8 cellular contexts compared by ENCODE assay signal in the genomic region with DNA sequence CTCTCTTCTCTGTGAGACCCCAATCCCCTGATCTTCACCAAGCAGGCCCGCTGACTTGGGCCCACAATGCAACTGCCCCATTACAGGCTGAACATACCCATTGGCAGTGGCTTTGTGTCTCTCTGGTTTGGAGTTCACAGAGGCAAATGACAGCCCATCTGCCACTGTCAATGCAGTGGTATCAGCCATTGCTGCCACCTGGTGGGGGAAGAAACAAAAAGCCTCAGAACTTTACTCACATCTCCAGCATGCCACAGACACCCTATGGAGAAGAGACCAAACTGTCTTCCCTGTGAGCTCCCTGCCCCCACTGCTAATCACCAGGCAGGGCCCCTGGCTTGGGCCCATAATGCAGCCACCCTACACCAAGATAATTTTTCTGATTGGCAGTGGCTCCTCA.
A peak's percentile ranks its signal among the peaks of the same experiment; 100 is the strongest.
DNase-seq lines count a peak whose midpoint lies in the region; TF ChIP-seq lines count a peak whose summit lies in the region.

No MANE protein-coding gene starts in this region.

- DNase-seq in stimulated activated CD4-positive, alpha-beta T cell treated with anti-CD3 and anti-CD28 coated beads, Interleukin-15, amount 100 ng/mL, for 24 hours, result peak; percentile 22
- no peak for DNase-seq in stimulated activated CD4-positive, alpha-beta T cell treated with anti-CD3 and anti-CD28 coated beads, Interleukin-4, amount 100 ng/mL, for 4 hours
- DNase-seq in NCI-H524 treated with DMSO at 0.1 percent for 48 hours (lab: John Stamatoyannopoulos, UW) (peak; percentile 7), cerebellum (ENCODE audit: low spot score) (peak; percentile 6), cortex of kidney (lab: John Stamatoyannopoulos, UW) (no peak), NCI-H2227 treated with DMSO at 0.1 percent for 48 hours (lab: John Stamatoyannopoulos, UW) (no peak), erythroblast (lab: John Stamatoyannopoulos, UW) (no peak)
- DNase-seq in stimulated activated CD8-positive, alpha-beta memory T cell treated with anti-CD3 and anti-CD28 coated beads, Interleukin-4, amount 100 ng/mL, for 48 hours, result peak; percentile 26

- TF ChIP-seq POLR2A in erythroblast (IDR thresholded peaks at IDR 0.05; ENCODE audit: low read length), result no peak

Comparison
In these comparisons a context has a peak if more than half of its experiments do, and no peak if none do; other contexts are left out.
1. DNase-seq: peak in stimulated activated CD4-positive, alpha-beta T cell treated with anti-CD3 and anti-CD28 coated beads, Interleukin-15, amount 100 ng/mL, for 24 hours (single experiment), NCI-H524 treated with DMSO at 0.1 percent for 48 hours (single experiment), cerebellum (single experiment) and stimulated activated CD8-positive, alpha-beta memory T cell treated with anti-CD3 and anti-CD28 coated beads, Interleukin-4, amount 100 ng/mL, for 48 hours (single experiment); none in stimulated activated CD4-positive, alpha-beta T cell treated with anti-CD3 and anti-CD28 coated beads, Interleukin-4, amount 100 ng/mL, for 4 hours (0 of 2), cortex of kidney (single experiment), NCI-H2227 treated with DMSO at 0.1 percent for 48 hours (single experiment) and erythroblast (0 of 2).